Comparison of ENCODE assay signal across 8 cellular contexts in the genomic region with DNA sequence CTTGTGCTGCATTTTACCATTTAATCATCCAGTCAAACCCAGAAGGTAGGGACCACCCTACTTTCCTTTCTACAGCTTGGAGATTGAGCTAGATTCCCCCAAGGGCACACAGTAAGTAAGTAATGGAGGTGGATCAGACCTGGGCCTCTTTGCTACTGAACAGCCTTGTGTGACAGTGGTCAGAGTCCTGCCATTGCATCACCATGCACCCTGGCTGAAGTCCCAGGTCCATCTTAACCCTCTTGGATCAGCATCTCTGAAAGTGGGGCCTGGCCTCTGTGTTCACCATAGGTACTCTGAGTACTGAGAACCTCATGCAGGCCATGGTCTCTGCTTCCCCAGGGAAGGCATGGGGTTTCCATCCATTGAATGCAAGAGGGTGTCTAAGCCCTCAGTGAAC. TPM values are rescaled to one million over a fixed set of nuclear protein-coding genes. Genes with fewer than 3 reads are reported as not detected.
"Had no signal": no experiment of that assay in that cellular context is flagged by ENCODE, and none has a peak within 500 bp of the region (broad histone marks: within the 10 kb centered on the region; RNA-seq: fewer than 3 reads in every experiment).

No MANE protein-coding gene starts in this region.

- DNase-seq: H9, HCEC 1CT, IMR-90 had no signal

- H3K27ac Mint-ChIP-seq: GM23338 had no signal

- FAIRE-seq: H1, H54, K562 had no signal

- H3K9me3 Mint-ChIP-seq: GM23338, H9 had no signal

- H3K4me3 Mint-ChIP-seq: GM23338, H9 had no signal

- ATAC-seq: GM23338, K562 had no signal

- H3K4me3 ChIP-seq: GM23338, K562 had no signal

RNA-seq across cellular contexts. Expression of a gene that starts 34.5 kb away (rescaled TPM):
- total RNA-seq: HT-29 had no signal
- polyA plus RNA-seq: K562 had no signal
